Comparison of ENCODE assay signal across 9 cellular contexts in the genomic region with DNA sequence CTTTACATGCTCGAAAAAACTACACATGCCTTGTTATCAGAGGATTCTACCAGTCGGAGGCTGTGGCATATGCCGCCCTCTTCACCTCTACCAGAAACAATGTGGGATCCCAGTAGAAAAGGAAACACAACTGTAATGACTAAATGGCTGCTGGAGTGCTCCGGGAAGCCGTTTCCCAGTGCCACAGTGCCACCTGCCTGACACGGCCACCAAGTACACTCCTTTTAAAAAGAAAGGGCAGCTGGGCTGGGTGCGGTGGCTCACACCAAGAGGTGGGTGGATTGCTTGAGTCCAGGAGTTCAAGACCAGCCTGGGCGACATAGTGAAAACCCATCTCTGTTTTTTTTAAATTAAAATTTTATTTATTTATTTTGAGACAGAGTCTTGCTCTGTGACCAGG.
A peak's percentile ranks its signal among the peaks of the same experiment; 100 is the strongest.
DNase-seq lines count a peak whose midpoint lies in the region; ATAC-seq, FAIRE-seq and TF ChIP-seq lines count a peak whose summit lies in the region.
"Had no signal": no experiment of that assay in that cellular context is flagged by ENCODE, and none has a peak within 500 bp of the region (broad histone marks: within the 10 kb centered on the region; RNA-seq: fewer than 3 reads in every experiment).

No MANE protein-coding gene starts in this region.

- peak; percentile 66 for TF ChIP-seq RAD21 in GM12878 (IDR thresholded peaks at IDR 0.05; ENCODE audit: insufficient read depth, low read depth, low read length)

- peak; percentile 41 to 60 (median 42); a peak in 5 of 6 replicates for TF ChIP-seq CTCF in GM12878 (IDR thresholded peaks at IDR 0.05 in 2 of 3, conservative IDR thresholded peaks at IDR 0.05 in 1 of 3; ENCODE audit: control insufficient read depth in 2 of 3, extremely low read depth in 1 of 3, insufficient read depth in 1 of 3, low read depth in 3 of 3, low read length in 3 of 3)

- peak; percentile 13 for FAIRE-seq in HTR-8/SVneo (lab: Jason Lieb, UNC)
- FAIRE-seq in GM12878 (lab: Jason Lieb, UNC), result peak; percentile 27

- H3K27me3 ChIP-seq in GM12878 (replicated peaks in 1 of 2; ENCODE audit: control insufficient read depth in 2 of 2, insufficient read depth in 2 of 2, low read length in 1 of 2), result no peaks in the 10 kb centered on the region; a peak in 1 of 4 replicates

- no peak overlapping the region for H3K27ac ChIP-seq in GM12878 (ENCODE audit: control insufficient read depth, insufficient read depth)
- H3K27ac ChIP-seq: skin epidermis had no signal

- no peaks in the 10 kb centered on the region for H3K4me1 ChIP-seq in GM12878 (ENCODE audit: control insufficient read depth, insufficient read depth, low read length)

- SMC1A ChIA-PET in GM12878 (lab: Charles Lee; ENCODE audit: uncharacterized antibody, unreplicated experiment), result interaction anchor here (1.1 to 1.6 kb wide), 2 partner anchors 127 to 154 kb away, joined by 3 to 5 read pairs; no protein-coding TSS in a partner anchor

- no peak for TF ChIP-seq POLR2A in GM12878 (IDR thresholded peaks at IDR 0.05; ENCODE audit: low read depth, low read length)

- RAD21 ChIA-PET in GM12878 (lab: Charles Lee; ENCODE audit: unreplicated experiment), result interaction anchor here (1.7 kb wide), 1 partner anchor 106 kb away, joined by 4 read pairs; no protein-coding TSS in a partner anchor

- H3K79me2 ChIP-seq in GM12878 (ENCODE audit: control insufficient read depth, insufficient read depth, low read length), result no peaks in the 10 kb centered on the region

- POLR2A ChIA-PET in GM12878 (lab: Charles Lee), result interaction anchor here (0.6 kb wide), 1 partner anchor 395 kb away, joined by 3 read pairs; no protein-coding TSS in a partner anchor

- H3K36me3 ChIP-seq in GM12878 (ENCODE audit: control insufficient read depth in 2 of 2, insufficient read depth in 2 of 2, low read length in 1 of 2), result no peaks in the 10 kb centered on the region

- intact Hi-C loops in GM12878 (cut with micrococcal nuclease; ENCODE audit: unreplicated experiment), result no loop called here

- H3K4me2 ChIP-seq in GM12878 (ENCODE audit: control insufficient read depth, insufficient read depth), result no peak overlapping the region

- peak; percentile 90 for ATAC-seq in GM12878
- peak; percentile 89 for ATAC-seq in left lobe of liver
- no peak for ATAC-seq in GM18511 (IDR thresholded peaks at IDR 0.05; ENCODE audit: unreplicated experiment)
- no peak for ATAC-seq in GM21717 (IDR thresholded peaks at IDR 0.05; ENCODE audit: unreplicated experiment)

- DNase-seq in DMS53 treated with DMSO at 0.1 percent for 48 hours (lab: John Stamatoyannopoulos, UW; ENCODE audit: unreplicated experiment), result peak; percentile 17
- DNase-seq in HTR-8/SVneo (ENCODE audit: insufficient read length, low spot score), result peak; percentile 71
- DNase-seq in NOMO-1 (lab: John Stamatoyannopoulos, UW; ENCODE audit: unreplicated experiment in 2 of 2), result peak; percentile 35 to 46
- no peak for DNase-seq in GM12878 (ENCODE audit: low read depth, low spot score)
- DNase-seq in left lobe of liver (ENCODE audit: low spot score), result peak; percentile 55
- no peak for DNase-seq in midbrain (lab: John Stamatoyannopoulos, UW)

- CTCF ChIA-PET in GM12878 (lab: Yijun Ruan, JAX), result interaction anchor here (0.7 to 3.7 kb wide), 23 partner anchors 9 to 279 kb away, joined by 3 to 21 read pairs (median 5); partner anchors contain the start of genes FLT3LG, GYS1 and RUVBL2

- in situ Hi-C loops in GM12878 (cut with MboI), result no loop called here

- H3K9me3 ChIP-seq in GM12878 (replicated peaks; ENCODE audit: control insufficient read depth, insufficient read depth, low read length), result peaks cover 2% of the 10 kb centered on the region; the same call in 1 of the 3 replicates

- H2AFZ ChIP-seq in GM12878 (ENCODE audit: control insufficient read depth, low read depth, low read length), result no peak overlapping the region

- TF ChIP-seq EP300 in GM12878 (IDR thresholded peaks at IDR 0.05; ENCODE audit: borderline replicate concordance in 1 of 2, control insufficient read depth in 1 of 2, low read depth in 2 of 2, low read length in 2 of 2), result no peak

- BruUV-seq in GM12878 (replicated peaks; lab: Mats Ljungman, UMichigan), result no TSS peak

- WGBS in GM12878 (ENCODE audit: insufficient coverage, insufficient replicate concordance, low lambda C conversion rate, missing lambda C conversion rate), result under 1% methylated on average over 8 of the region's 8 CpGs

- no peaks in the 10 kb centered on the region for H4K20me1 ChIP-seq in GM12878 (ENCODE audit: control insufficient read depth, insufficient read depth)

- no peak overlapping the region for H3K9ac ChIP-seq in GM12878 (ENCODE audit: control insufficient read depth, insufficient read depth, low read length)

- H3K4me3 ChIP-seq in GM12878, result no peak overlapping the region
- H3K4me3 ChIP-seq: skin epidermis had no signal

TF ChIP-seq in GM12878, 131 proteins besides CTCF, POLR2A, EP300 and RAD21:
- TF ChIP-seq FOXM1 (IDR thresholded peaks at IDR 0.05; ENCODE audit: low read depth, low read length), result no peak
- no peak for TF ChIP-seq TBL1XR1 (IDR thresholded peaks at IDR 0.05; ENCODE audit: low read depth, low read length)
- no peak for TF ChIP-seq RAD51 (IDR thresholded peaks at IDR 0.05)
- no peak for TF ChIP-seq MEF2B (IDR thresholded peaks at IDR 0.05; ENCODE audit: partially characterized antibody, poor library complexity, severe bottlenecking)
- TF ChIP-seq ZNF24 (IDR thresholded peaks at IDR 0.05), result no peak
- TF ChIP-seq SMC3 (IDR thresholded peaks at IDR 0.05; ENCODE audit: borderline replicate concordance, low read length), result peak; percentile 46
- TF ChIP-seq ZNF217 (IDR thresholded peaks at IDR 0.05), result no peak
- TF ChIP-seq MXI1 (IDR thresholded peaks at IDR 0.05; ENCODE audit: low read depth, low read length), result no peak
- TF ChIP-seq EGR1 (IDR thresholded peaks at IDR 0.05; ENCODE audit: borderline replicate concordance in 1 of 2, low read depth in 2 of 2, low read length in 2 of 2), result peak in 1 of 2 experiments; percentile 30; a peak in 1 of 3 replicates
- TF ChIP-seq KDM1A (IDR thresholded peaks at IDR 0.05; ENCODE audit: borderline replicate concordance), result no peak
- no peak for TF ChIP-seq EED (IDR thresholded peaks at IDR 0.05; ENCODE audit: low read depth)
- no peak for TF ChIP-seq PRDM15 (CRISPR knock-in tag; IDR thresholded peaks at IDR 0.05)
- TF ChIP-seq ZNF622 (IDR thresholded peaks at IDR 0.05), result no peak
- TF ChIP-seq KLF5 (IDR thresholded peaks at IDR 0.05; ENCODE audit: partially characterized antibody), result no peak
- no peak for TF ChIP-seq YY1 (IDR thresholded peaks at IDR 0.05; ENCODE audit: low read depth, low read length)
- no peak for TF ChIP-seq ASH2L (IDR thresholded peaks at IDR 0.05; ENCODE audit: borderline replicate concordance, low read depth)
- no peak for TF ChIP-seq TARDBP (IDR thresholded peaks at IDR 0.05; ENCODE audit: borderline replicate concordance)

Comparison
In these comparisons a context has a peak if more than half of its experiments do, and no peak if none do; other contexts are left out.
1. DNase-seq: peak in DMS53 treated with DMSO at 0.1 percent for 48 hours (single experiment), HTR-8/SVneo (single experiment), NOMO-1 (2 of 2) and left lobe of liver (single experiment); none in GM12878 (single experiment) and midbrain (single experiment).
2. ATAC-seq: peak in GM12878 (single experiment) and left lobe of liver (single experiment); none in GM18511 (single experiment) and GM21717 (single experiment).